1 cellular context compared by ENCODE assay signal in genomic region chr10:13853854-13854253, GRCh38.
TF ChIP-seq lines count a peak whose summit lies in the region.

No MANE protein-coding gene starts in this region.

TF ChIP-seq in IMR-90, 13 proteins besides CTCF, POLR2A, EP300 and RAD21 (continued from another document):
- no peak for TF ChIP-seq ELK1 (IDR thresholded peaks at IDR 0.05; ENCODE audit: borderline replicate concordance, low read depth, low read length)
- no peak for TF ChIP-seq CHD1 (IDR thresholded peaks at IDR 0.05; ENCODE audit: low read depth, low read length)
- TF ChIP-seq CEBPB (IDR thresholded peaks at IDR 0.05; ENCODE audit: low read depth, low read length), result no peak
- TF ChIP-seq SMC3 (IDR thresholded peaks at IDR 0.05; ENCODE audit: low read depth, low read length), result no peak
- TF ChIP-seq USF2 (IDR thresholded peaks at IDR 0.05; ENCODE audit: low read depth, low read length), result no peak
- TF ChIP-seq MAFK (IDR thresholded peaks at IDR 0.05; ENCODE audit: low read depth, low read length), result no peak
- no peak for TF ChIP-seq NFE2L2 (IDR thresholded peaks at IDR 0.05; ENCODE audit: low read depth, low read length)
- TF ChIP-seq RCOR1 (IDR thresholded peaks at IDR 0.05; ENCODE audit: insufficient replicate concordance, low read length), result no peak
- TF ChIP-seq RFX5 (IDR thresholded peaks at IDR 0.05; ENCODE audit: low read depth, low read length), result no peak
- no peak for TF ChIP-seq FOS (IDR thresholded peaks at IDR 0.05; ENCODE audit: low read depth, low read length)
TF ChIP-seq in IMR-90: peak in this region for 0.
